ENCODE assay signal across 8 cellular contexts in the genomic region with DNA sequence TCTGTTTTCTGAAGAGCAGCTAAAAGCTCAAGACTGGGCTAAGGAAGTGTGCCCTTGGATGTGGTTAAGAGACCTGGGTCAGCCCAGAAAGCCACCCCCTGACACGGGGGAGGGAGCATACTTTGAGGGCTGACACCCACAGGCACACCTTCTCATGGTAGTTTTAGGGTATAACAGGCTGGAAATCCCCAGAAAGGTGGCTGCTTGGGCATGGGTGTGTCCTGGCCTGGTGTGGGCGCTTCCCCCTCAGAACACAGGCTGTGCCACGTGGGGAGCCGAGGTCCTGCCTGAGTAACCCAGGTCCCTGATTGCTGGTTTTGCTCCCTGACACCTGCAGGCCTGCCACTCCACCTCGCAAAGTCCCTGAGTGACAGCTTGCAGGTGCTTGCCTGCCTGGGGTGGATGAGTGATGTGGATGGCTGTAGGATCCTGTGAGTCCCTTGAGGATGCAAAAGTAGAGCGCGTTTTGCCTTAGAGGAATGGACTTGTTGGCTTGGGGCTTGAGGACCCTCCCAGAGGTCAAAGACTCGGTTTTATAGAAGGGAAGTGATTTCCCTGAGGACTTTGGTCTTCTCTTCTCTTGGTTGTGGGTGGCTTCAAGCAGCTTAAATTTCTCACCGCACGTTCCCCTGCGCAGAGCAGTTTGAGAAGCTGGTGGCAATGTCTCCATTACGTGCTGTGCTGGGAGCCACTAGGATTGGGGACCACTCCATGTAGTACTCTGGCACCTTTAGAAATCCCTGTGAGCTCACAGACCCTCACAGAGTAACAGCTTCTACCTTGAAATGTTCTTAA.
DNase-seq lines count a peak whose midpoint lies in the region; ATAC-seq and TF ChIP-seq lines count a peak whose summit lies in the region.

No MANE protein-coding gene starts in this region.

- no peak for TF ChIP-seq POLR2A in GM18505 (IDR thresholded peaks at IDR 0.05; ENCODE audit: borderline replicate concordance, extremely low read depth, insufficient read depth, insufficient read length)

- DNase-seq in stimulated activated naive CD8-positive, alpha-beta T cell treated with anti-CD3 and anti-CD28 coated beads, Interleukin-15, Interleukin-2, amounts not matched to agents 100 U/mL and 50 U/mL, for 24 hours, result peak; percentile 41
- DNase-seq in NCI-H2081 treated with DMSO at 0.1 percent for 48 hours (lab: John Stamatoyannopoulos, UW) (no peak), NCI-H226 (no peak), kidney glomerular epithelial cell (lab: John Stamatoyannopoulos, UW) (no peak)

- ATAC-seq in GM18505 (IDR thresholded peaks at IDR 0.05; ENCODE audit: unreplicated experiment), result peak; percentile 70
- peak; percentile 63 for ATAC-seq in HG02884 (IDR thresholded peaks at IDR 0.05; ENCODE audit: unreplicated experiment)
- peak; percentile 71 to 74 for ATAC-seq in activated CD4-positive, CD25-positive, alpha-beta regulatory T cell treated with anti-CD3 and anti-CD28 coated beads, Interleukin-2, amount 50 U/mL, for 24 hours
- ATAC-seq in esophagus mucosa, result peak; percentile 40
- peak; percentile 79 for ATAC-seq in stimulated activated naive CD8-positive, alpha-beta T cell treated with anti-CD3 and anti-CD28 coated beads, Interleukin-15, Interleukin-2, amounts not matched to agents 100 U/mL and 50 U/mL, for 24 hours
